19 cellular contexts compared by ENCODE assay signal in the genomic region with DNA sequence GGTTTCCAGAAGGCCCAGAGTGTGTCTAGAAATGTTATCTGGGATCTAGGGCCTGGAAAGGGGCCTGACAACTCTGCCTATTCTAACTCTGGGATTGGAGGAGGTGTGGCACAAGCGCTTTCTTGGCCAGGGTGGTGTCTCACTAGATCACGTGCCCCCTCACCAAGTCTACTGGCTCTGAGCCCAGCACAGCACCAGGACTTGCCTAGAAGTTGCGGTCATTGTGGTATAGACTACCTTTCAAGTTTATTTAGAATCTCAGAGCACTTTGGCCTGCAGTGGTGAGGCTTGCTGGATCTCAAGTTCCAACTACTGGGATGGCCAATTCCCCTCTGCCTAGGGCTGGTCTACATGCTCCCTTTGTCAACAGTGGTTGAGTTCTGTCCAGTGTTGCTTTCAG.
"Had no signal": no experiment of that assay in that cellular context is flagged by ENCODE, and none has a peak within 500 bp of the region (broad histone marks: within the 10 kb centered on the region; RNA-seq: fewer than 3 reads in every experiment).

No MANE protein-coding gene starts in this region.

- H3K4me1 ChIP-seq: SJSA1 had no signal

- H3K4me3 ChIP-seq: SJSA1, SK-N-MC had no signal

- H3K9me3 ChIP-seq: SJSA1 had no signal

- ATAC-seq: HepG2, Panc1, Right ventricle myocardium inferior had no signal

- H3K27ac ChIP-seq: SJSA1, SK-N-MC had no signal

- H3K36me3 ChIP-seq: SJSA1 had no signal

- H3K27me3 ChIP-seq: SJSA1 had no signal

- DNase-seq: IMR-90, Karpas-422, KG1, NCI-H1092, NCI-H1105 treated with DMSO at 0.1 percent for 48 hours, NCI-H1436, NCI-H1694, NCI-H187 treated with DMSO at 0.1 percent for 48 hours, NCI-H2029 treated with DMSO at 0.1 percent for 48 hours, NCI-H2227 treated with DMSO at 0.1 percent for 48 hours, NCI-H524, NCI-H526 treated with DMSO at 0.1 percent for 48 hours, NCI-H748 treated with DMSO at 0.1 percent for 48 hours, SIG-M5 had no signal
